ENCODE assay signal across 21 cellular contexts in the genomic region with DNA sequence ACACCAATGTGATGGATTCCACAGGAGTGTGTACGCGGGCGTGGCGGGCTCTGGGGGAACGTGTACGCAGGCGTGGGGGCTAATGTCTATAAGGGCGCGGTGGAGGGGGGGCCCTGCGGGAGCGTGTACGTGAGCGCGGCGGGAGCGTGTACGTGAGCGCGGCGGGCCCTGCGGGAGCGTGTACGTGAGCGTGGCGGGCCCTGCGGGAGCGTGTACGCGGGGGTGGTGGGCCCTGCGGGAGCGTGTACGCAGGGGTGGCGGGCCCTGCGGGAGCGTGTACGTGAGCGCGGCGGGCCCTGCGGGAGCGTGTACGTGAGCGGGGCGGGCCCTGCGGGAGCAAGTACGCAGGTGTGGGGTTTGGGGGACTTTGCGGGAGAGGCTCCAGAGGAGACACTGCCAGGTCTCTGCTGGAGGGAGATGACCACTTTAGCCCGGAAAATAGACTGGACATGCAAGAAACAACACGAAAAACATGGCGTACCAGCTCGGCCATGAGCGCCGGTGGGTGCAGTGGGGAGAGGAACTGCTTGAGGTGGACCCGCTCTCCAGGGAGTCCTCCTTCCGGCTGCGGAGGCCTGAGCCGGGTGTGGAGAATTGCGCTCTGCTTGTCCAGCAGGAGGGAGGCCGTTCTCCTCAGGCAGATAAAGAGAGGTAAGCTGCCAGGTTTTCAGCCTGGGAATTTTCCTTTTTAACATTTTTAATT. TPM values are rescaled to one million over a fixed set of nuclear protein-coding genes. Genes with fewer than 3 reads are reported as not detected.
"Had no signal": no experiment of that assay in that cellular context is flagged by ENCODE, and none has a peak within 500 bp of the region (broad histone marks: within the 10 kb centered on the region; RNA-seq: fewer than 3 reads in every experiment).

No MANE protein-coding gene starts in this region.

- H3K9me3 Mint-ChIP-seq: activated CD8-positive, alpha-beta T cell treated with anti-CD3 and anti-CD28 coated beads for 36 hours; activated naive CD4-positive, alpha-beta T cell treated with anti-CD3 and anti-CD28 coated beads for 36 hours; activated T-cell treated with anti-CD3 and anti-CD28 coated beads, Interleukin-2, amount 50 U/mL, for 24 hours; T-helper 1 cell treated with Interleukin-12 subunit alpha and Interleukin-12 subunit beta and Interleukin-4 antibody, amounts not matched to agents 30 μg/mL and 1 μg/mL, for 36 hours had no signal

- ATAC-seq: activated CD4-positive, CD25-positive, alpha-beta regulatory T cell treated with anti-CD3 and anti-CD28 coated beads, Interleukin-2, amount 50 U/mL, for 24 hours; activated CD8-positive, alpha-beta T cell treated with anti-CD3 and anti-CD28 coated beads for 36 hours; PC-3 had no signal

- H3K4me3 Mint-ChIP-seq: activated CD8-positive, alpha-beta T cell treated with anti-CD3 and anti-CD28 coated beads for 36 hours; activated naive CD4-positive, alpha-beta T cell treated with anti-CD3 and anti-CD28 coated beads for 36 hours; activated naive CD8-positive, alpha-beta T cell; activated T-cell treated with anti-CD3 and anti-CD28 coated beads, Interleukin-2, amount 50 U/mL, for 24 hours; T-helper 1 cell treated with Interleukin-12 subunit alpha and Interleukin-12 subunit beta and Interleukin-4 antibody, amounts not matched to agents 30 μg/mL and 1 μg/mL, for 36 hours had no signal

- H3K27me3 Mint-ChIP-seq: activated CD8-positive, alpha-beta T cell treated with anti-CD3 and anti-CD28 coated beads for 36 hours; activated T-cell treated with anti-CD3 and anti-CD28 coated beads, Interleukin-2, amount 50 U/mL, for 24 hours had no signal

- H3K27ac Mint-ChIP-seq: activated CD8-positive, alpha-beta T cell treated with anti-CD3 and anti-CD28 coated beads for 36 hours; activated naive CD4-positive, alpha-beta T cell treated with anti-CD3 and anti-CD28 coated beads for 36 hours; activated naive CD8-positive, alpha-beta T cell; activated T-cell treated with anti-CD3 and anti-CD28 coated beads, Interleukin-2, amount 50 U/mL, for 24 hours; T-helper 1 cell treated with Interleukin-12 subunit alpha and Interleukin-12 subunit beta and Interleukin-4 antibody, amounts not matched to agents 30 μg/mL and 1 μg/mL, for 36 hours had no signal

- DNase-seq: activated CD4-positive, alpha-beta T cell treated with anti-CD3 and anti-CD28 coated beads for 4 hours; activated CD8-positive, alpha-beta T cell treated with anti-CD3 and anti-CD28 coated beads for 36 hours; activated gamma-delta T cell; activated naive CD4-positive, alpha-beta T cell treated with anti-CD3 and anti-CD28 coated beads for 36 hours; activated T-cell treated with anti-CD3 and anti-CD28 coated beads, Interleukin-2, amount 50 U/mL, for 24 hours; amygdala; Karpas-422; MM.1S; NCI-H1105 treated with DMSO at 0.1 percent for 48 hours; NCI-H1436 treated with DMSO at 0.1 percent for 48 hours; NCI-H187; NCI-H2081; NCI-H446; NCI-H524; PC-3; SHP77 treated with DMSO at 0.1 percent for 48 hours had no signal

- H3K36me3 Mint-ChIP-seq: activated naive CD8-positive, alpha-beta T cell had no signal

- FAIRE-seq: astrocyte, RCC 7860 had no signal

RNA-seq across cellular contexts. Expression of a gene that starts 27.8 kb away (rescaled TPM):
- total RNA-seq: activated CD8-positive, alpha-beta T cell treated with anti-CD3 and anti-CD28 coated beads for 36 hours; activated naive CD4-positive, alpha-beta T cell treated with anti-CD3 and anti-CD28 coated beads for 36 hours; PC-3 had no signal
